ENCODE assay signal across 29 cellular contexts in the genomic region with DNA sequence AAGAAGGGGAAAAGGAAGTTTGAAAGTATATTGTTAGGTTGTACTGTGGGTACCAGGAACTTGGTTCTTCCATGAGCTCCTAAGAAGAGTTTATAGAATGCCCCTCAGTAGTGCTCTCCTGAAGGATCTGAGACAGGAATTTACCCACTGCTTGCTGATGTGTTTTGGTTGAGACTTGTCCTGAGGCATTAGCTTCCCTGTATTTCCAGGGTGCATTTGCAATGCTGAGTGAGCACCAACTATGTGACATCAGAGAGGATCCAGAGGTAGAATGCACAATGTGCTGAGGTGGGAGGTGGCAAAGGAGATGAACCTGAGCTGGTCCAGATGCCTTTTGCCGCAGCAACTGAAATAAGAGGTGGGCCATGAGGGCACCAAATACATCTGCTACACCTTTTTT.
"Had no signal": no experiment of that assay in that cellular context is flagged by ENCODE, and none has a peak within 500 bp of the region (broad histone marks: within the 10 kb centered on the region; RNA-seq: fewer than 3 reads in every experiment).

No MANE protein-coding gene starts in this region.

- H3K36me3 Mint-ChIP-seq: activated naive CD4-positive, alpha-beta T cell treated with anti-CD3 and anti-CD28 coated beads, Interleukin-2, amount 10 ng/mL, durations not matched to agents 7 days and 5 days; activated naive CD4-positive, alpha-beta T cell treated with anti-CD3 and anti-CD28 coated beads, Interleukin-2, amount 50 U/mL, for 72 hours; activated naive CD8-positive, alpha-beta T cell treated with anti-CD3 and anti-CD28 coated beads, Interleukin-2, amount 10 ng/mL, durations not matched to agents 7 days and 5 days; brain had no signal

- H3K27ac Mint-ChIP-seq: activated CD4-positive, alpha-beta memory T cell treated with anti-CD3 and anti-CD28 coated beads, Interleukin-2, amount 10 ng/mL, durations not matched to agents 7 days and 5 days; activated CD4-positive, alpha-beta T cell treated with anti-CD3 and anti-CD28 coated beads, Interleukin-2, amount 10 ng/mL, durations not matched to agents 7 days and 5 days; activated naive CD4-positive, alpha-beta T cell treated with anti-CD3 and anti-CD28 coated beads, Interleukin-2, amount 10 ng/mL, durations not matched to agents 7 days and 5 days; activated naive CD4-positive, alpha-beta T cell treated with anti-CD3 and anti-CD28 coated beads, Interleukin-2, amount 50 U/mL, for 72 hours; activated naive CD8-positive, alpha-beta T cell treated with anti-CD3 and anti-CD28 coated beads, Interleukin-2, amount 10 ng/mL, durations not matched to agents 7 days and 5 days; activated T-cell treated with anti-CD3 and anti-CD28 coated beads, Interleukin-2, amount 50 U/mL, for 24 hours; activated T-cell treated with anti-CD3 and anti-CD28 coated beads, Interleukin-2, amount 50 U/mL, for 72 hours; brain; dendritic cell treated with granulocyte-macrophage colony-stimulating factor and Interleukin-4, amounts not matched to agents 40 ng/mL and 50 ng/mL, for 4 days; endodermal cell had no signal

- H3K36me3 ChIP-seq: ascending aorta, esophagus muscularis mucosa, gastrocnemius medialis, heart left ventricle had no signal

- H3K9me3 ChIP-seq: ascending aorta, esophagus muscularis mucosa, gastrocnemius medialis had no signal

- H3K9me3 Mint-ChIP-seq: activated CD4-positive, alpha-beta memory T cell treated with anti-CD3 and anti-CD28 coated beads, Interleukin-2, amount 10 ng/mL, durations not matched to agents 7 days and 5 days; activated CD4-positive, alpha-beta T cell treated with anti-CD3 and anti-CD28 coated beads, Interleukin-2, amount 10 ng/mL, durations not matched to agents 7 days and 5 days; activated naive CD8-positive, alpha-beta T cell treated with anti-CD3 and anti-CD28 coated beads, Interleukin-2, amount 10 ng/mL, durations not matched to agents 7 days and 5 days; activated T-cell treated with anti-CD3 and anti-CD28 coated beads, Interleukin-2, amount 50 U/mL, for 24 hours; central memory CD8-positive, alpha-beta T cell; endodermal cell had no signal

- H3K27ac ChIP-seq: ascending aorta, coronary artery, dorsolateral prefrontal cortex, esophagus muscularis mucosa, foreskin keratinocyte, gastrocnemius medialis, heart left ventricle had no signal

- H3K4me1 ChIP-seq: ascending aorta, foreskin keratinocyte, gastrocnemius medialis had no signal

- H3K4me3 Mint-ChIP-seq: activated CD4-positive, alpha-beta memory T cell treated with anti-CD3 and anti-CD28 coated beads, Interleukin-2, amount 10 ng/mL, durations not matched to agents 7 days and 5 days; activated CD4-positive, alpha-beta T cell treated with anti-CD3 and anti-CD28 coated beads, Interleukin-2, amount 10 ng/mL, durations not matched to agents 7 days and 5 days; activated naive CD4-positive, alpha-beta T cell treated with anti-CD3 and anti-CD28 coated beads, Interleukin-2, amount 10 ng/mL, durations not matched to agents 7 days and 5 days; activated naive CD8-positive, alpha-beta T cell treated with anti-CD3 and anti-CD28 coated beads, Interleukin-2, amount 10 ng/mL, durations not matched to agents 7 days and 5 days; activated T-cell treated with anti-CD3 and anti-CD28 coated beads, Interleukin-2, amount 50 U/mL, for 24 hours; activated T-cell treated with anti-CD3 and anti-CD28 coated beads, Interleukin-2, amount 50 U/mL, for 72 hours; brain; central memory CD8-positive, alpha-beta T cell; dendritic cell treated with granulocyte-macrophage colony-stimulating factor and Interleukin-4, amounts not matched to agents 40 ng/mL and 50 ng/mL, for 4 days; endodermal cell had no signal

- DNase-seq: activated CD4-positive, alpha-beta memory T cell treated with anti-CD3 and anti-CD28 coated beads, Interleukin-2, amount 10 ng/mL, durations not matched to agents 7 days and 5 days; activated CD4-positive, alpha-beta T cell treated with anti-CD3 and anti-CD28 coated beads for 1 hour; activated CD4-positive, alpha-beta T cell treated with anti-CD3 and anti-CD28 coated beads for 4 hours; activated CD4-positive, alpha-beta T cell treated with anti-CD3 and anti-CD28 coated beads, Interleukin-2, amount 10 ng/mL, durations not matched to agents 7 days and 5 days; activated CD4-positive, alpha-beta T cell treated with anti-CD3 and anti-CD28 coated beads, Interleukin-2, amount 50 U/mL, for 4 hours; activated CD8-positive, alpha-beta memory T cell treated with anti-CD3 and anti-CD28 coated beads, Interleukin-2, amount 50 U/mL, for 48 hours; activated gamma-delta T cell; activated naive CD4-positive, alpha-beta T cell; activated naive CD4-positive, alpha-beta T cell treated with anti-CD3 and anti-CD28 coated beads, Interleukin-2, amount 10 ng/mL, durations not matched to agents 7 days and 5 days; activated naive CD8-positive, alpha-beta T cell treated with anti-CD3 and anti-CD28 coated beads, Interleukin-2, amount 10 ng/mL, durations not matched to agents 7 days and 5 days; activated T-cell treated with anti-CD3 and anti-CD28 coated beads for 4 hours; activated T-cell treated with anti-CD3 and anti-CD28 coated beads, Interleukin-2, amount 50 U/mL, for 24 hours; activated T-cell treated with anti-CD3 and anti-CD28 coated beads, Interleukin-2, amount 50 U/mL, for 72 hours; dorsolateral prefrontal cortex; effector memory CD4-positive, alpha-beta T cell; endodermal cell; erythroblast; foreskin keratinocyte; gastrocnemius medialis; glutamatergic neuron; heart left ventricle; T-helper 2 cell had no signal

- ATAC-seq: activated naive CD4-positive, alpha-beta T cell treated with anti-CD3 and anti-CD28 coated beads, Interleukin-2, amount 50 U/mL, for 72 hours; activated T-cell treated with anti-CD3 and anti-CD28 coated beads, Interleukin-2, amount 50 U/mL, for 72 hours; foreskin keratinocyte; gastrocnemius medialis; heart left ventricle had no signal

- H3K27me3 ChIP-seq: ascending aorta, dorsolateral prefrontal cortex, esophagus muscularis mucosa, foreskin keratinocyte, gastrocnemius medialis, heart left ventricle had no signal

- H3K4me3 ChIP-seq: ascending aorta, coronary artery, dorsolateral prefrontal cortex, esophagus muscularis mucosa, gastrocnemius medialis, heart left ventricle had no signal

- H3K4me1 Mint-ChIP-seq: activated CD4-positive, alpha-beta memory T cell treated with anti-CD3 and anti-CD28 coated beads, Interleukin-2, amount 10 ng/mL, durations not matched to agents 7 days and 5 days; activated CD4-positive, alpha-beta T cell treated with anti-CD3 and anti-CD28 coated beads, Interleukin-2, amount 10 ng/mL, durations not matched to agents 7 days and 5 days; activated naive CD4-positive, alpha-beta T cell treated with anti-CD3 and anti-CD28 coated beads, Interleukin-2, amount 10 ng/mL, durations not matched to agents 7 days and 5 days; activated naive CD8-positive, alpha-beta T cell treated with anti-CD3 and anti-CD28 coated beads, Interleukin-2, amount 10 ng/mL, durations not matched to agents 7 days and 5 days; central memory CD8-positive, alpha-beta T cell; endodermal cell had no signal

- H3K27me3 Mint-ChIP-seq: activated CD4-positive, alpha-beta memory T cell treated with anti-CD3 and anti-CD28 coated beads, Interleukin-2, amount 10 ng/mL, durations not matched to agents 7 days and 5 days; activated CD4-positive, alpha-beta T cell treated with anti-CD3 and anti-CD28 coated beads, Interleukin-2, amount 10 ng/mL, durations not matched to agents 7 days and 5 days; activated naive CD4-positive, alpha-beta T cell treated with anti-CD3 and anti-CD28 coated beads, Interleukin-2, amount 10 ng/mL, durations not matched to agents 7 days and 5 days; activated naive CD8-positive, alpha-beta T cell treated with anti-CD3 and anti-CD28 coated beads, Interleukin-2, amount 10 ng/mL, durations not matched to agents 7 days and 5 days; activated T-cell treated with anti-CD3 and anti-CD28 coated beads, Interleukin-2, amount 50 U/mL, for 24 hours; central memory CD8-positive, alpha-beta T cell; dendritic cell treated with granulocyte-macrophage colony-stimulating factor and Interleukin-4, amounts not matched to agents 40 ng/mL and 50 ng/mL, for 4 days had no signal
